In genomic region chr6:139068846-139069245, GRCh38 we compare ENCODE assay signal across 8 cellular contexts.
"Had no signal": no experiment of that assay in that cellular context is flagged by ENCODE, and none has a peak within 500 bp of the region (broad histone marks: within the 10 kb centered on the region; RNA-seq: fewer than 3 reads in every experiment).

No MANE protein-coding gene starts in this region.

- ATAC-seq: GM23338, K562 had no signal

- DNase-seq: H9, HCEC 1CT, IMR-90 had no signal

- FAIRE-seq: H1, H54, HTR-8/SVneo, K562 had no signal

- H3K4me3 ChIP-seq: GM23338, K562 had no signal
